Comparison of ENCODE assay signal across 1 cellular context in the genomic region with DNA sequence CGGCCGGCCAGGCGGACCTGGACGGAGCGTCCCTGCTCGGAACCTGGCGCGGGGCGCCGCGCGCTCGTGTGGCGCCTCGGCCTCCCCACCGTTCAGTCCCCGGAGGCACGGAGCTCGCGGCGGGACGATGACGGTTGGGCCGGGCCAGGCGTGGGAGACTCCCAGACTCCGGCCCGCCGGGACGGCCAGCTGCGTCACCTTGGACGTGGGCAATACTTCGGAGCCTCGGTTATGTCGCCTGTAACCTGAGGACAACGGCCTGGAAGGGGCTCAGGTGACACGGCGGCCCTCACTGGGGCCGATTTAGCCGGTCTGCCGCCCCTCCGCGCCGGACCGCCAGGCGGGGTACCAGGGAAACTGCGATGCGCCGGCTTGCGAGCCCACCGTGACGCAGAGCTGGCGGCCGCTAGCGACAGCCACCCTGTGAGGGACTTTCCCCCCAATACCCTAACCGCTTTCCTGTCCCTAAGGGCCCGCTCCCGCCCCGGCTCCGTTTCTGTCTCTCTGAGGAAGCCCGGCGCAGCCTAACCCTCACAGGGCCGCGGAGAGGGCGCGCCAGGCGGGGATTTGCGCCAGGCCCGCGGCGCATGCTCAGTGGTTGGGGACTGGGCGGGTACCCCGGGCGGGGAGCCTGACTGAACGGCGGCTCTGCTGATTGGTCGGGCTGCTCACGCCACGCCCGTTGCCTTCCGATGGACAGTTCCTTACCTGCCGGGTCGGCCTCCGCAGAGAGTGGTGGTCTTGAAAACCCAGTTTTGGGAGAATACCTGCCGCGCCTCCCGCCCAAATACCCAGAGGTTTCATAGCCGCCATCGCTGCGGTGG.
TF ChIP-seq lines count a peak whose summit lies in the region.

No MANE protein-coding gene starts in this region.

TF ChIP-seq in HepG2, 621 proteins besides CTCF, POLR2A, EP300 and RAD21 (continued from another document and continues in another):
- TF ChIP-seq, protein P1, sequence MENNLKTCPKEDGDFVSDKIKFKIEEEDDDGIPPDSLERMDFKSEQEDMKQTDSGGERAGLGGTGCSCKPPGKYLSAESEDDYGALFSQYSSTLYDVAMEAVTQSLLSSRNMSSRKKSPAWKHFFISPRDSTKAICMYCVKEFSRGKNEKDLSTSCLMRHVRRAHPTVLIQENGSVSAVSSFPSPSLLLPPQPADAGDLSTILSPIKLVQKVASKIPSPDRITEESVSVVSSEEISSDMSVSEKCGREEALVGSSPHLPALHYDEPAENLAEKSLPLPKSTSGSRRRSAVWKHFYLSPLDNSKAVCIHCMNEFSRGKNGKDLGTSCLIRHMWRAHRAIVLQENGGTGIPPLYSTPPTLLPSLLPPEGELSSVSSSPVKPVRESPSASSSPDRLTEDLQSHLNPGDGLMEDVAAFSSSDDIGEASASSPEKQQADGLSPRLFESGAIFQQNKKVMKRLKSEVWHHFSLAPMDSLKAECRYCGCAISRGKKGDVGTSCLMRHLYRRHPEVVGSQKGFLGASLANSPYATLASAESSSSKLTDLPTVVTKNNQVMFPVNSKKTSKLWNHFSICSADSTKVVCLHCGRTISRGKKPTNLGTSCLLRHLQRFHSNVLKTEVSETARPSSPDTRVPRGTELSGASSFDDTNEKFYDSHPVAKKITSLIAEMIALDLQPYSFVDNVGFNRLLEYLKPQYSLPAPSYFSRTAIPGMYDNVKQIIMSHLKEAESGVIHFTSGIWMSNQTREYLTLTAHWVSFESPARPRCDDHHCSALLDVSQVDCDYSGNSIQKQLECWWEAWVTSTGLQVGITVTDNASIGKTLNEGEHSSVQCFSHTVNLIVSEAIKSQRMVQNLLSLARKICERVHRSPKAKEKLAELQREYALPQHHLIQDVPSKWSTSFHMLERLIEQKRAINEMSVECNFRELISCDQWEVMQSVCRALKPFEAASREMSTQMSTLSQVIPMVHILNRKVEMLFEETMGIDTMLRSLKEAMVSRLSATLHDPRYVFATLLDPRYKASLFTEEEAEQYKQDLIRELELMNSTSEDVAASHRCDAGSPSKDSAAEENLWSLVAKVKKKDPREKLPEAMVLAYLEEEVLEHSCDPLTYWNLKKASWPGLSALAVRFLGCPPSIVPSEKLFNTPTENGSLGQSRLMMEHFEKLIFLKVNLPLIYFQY (CRISPR knock-in tag; IDR thresholded peaks at IDR 0.05; ENCODE audit: borderline replicate concordance): peak; percentile 28; the same call in 1 of the 2 replicates
- no peak for TF ChIP-seq FOXA3 (CRISPR knock-in tag; IDR thresholded peaks at IDR 0.05)
- TF ChIP-seq ZSCAN25 (CRISPR knock-in tag; IDR thresholded peaks at IDR 0.05): no peak
- TF ChIP-seq ZNF549 (CRISPR knock-in tag; IDR thresholded peaks at IDR 0.05): no peak
- no peak for TF ChIP-seq POLR2AphosphoS5 (IDR thresholded peaks at IDR 0.05; ENCODE audit: low read depth, low read length)
- 0 out of 2 replicates have a peak, but pooled peaks have one; percentile 29 for TF ChIP-seq AKAP8 (CRISPR knock-in tag; IDR thresholded peaks at IDR 0.05)
- TF ChIP-seq, protein P2, sequence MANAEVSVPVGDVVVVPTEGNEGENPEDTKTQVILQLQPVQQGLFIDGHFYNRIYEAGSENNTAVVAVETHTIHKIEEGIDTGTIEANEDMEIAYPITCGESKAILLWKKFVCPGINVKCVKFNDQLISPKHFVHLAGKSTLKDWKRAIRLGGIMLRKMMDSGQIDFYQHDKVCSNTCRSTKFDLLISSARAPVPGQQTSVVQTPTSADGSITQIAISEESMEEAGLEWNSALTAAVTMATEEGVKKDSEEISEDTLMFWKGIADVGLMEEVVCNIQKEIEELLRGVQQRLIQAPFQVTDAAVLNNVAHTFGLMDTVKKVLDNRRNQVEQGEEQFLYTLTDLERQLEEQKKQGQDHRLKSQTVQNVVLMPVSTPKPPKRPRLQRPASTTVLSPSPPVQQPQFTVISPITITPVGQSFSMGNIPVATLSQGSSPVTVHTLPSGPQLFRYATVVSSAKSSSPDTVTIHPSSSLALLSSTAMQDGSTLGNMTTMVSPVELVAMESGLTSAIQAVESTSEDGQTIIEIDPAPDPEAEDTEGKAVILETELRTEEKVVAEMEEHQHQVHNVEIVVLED (CRISPR knock-in tag; IDR thresholded peaks at IDR 0.05; ENCODE audit: borderline replicate concordance): 0 out of 2 replicates have a peak, but pooled peaks have one; percentile 35
- peak; percentile 70; the same call in 1 of the 2 replicates for TF ChIP-seq SALL2 (CRISPR knock-in tag; IDR thresholded peaks at IDR 0.05)
- TF ChIP-seq, protein P3, sequence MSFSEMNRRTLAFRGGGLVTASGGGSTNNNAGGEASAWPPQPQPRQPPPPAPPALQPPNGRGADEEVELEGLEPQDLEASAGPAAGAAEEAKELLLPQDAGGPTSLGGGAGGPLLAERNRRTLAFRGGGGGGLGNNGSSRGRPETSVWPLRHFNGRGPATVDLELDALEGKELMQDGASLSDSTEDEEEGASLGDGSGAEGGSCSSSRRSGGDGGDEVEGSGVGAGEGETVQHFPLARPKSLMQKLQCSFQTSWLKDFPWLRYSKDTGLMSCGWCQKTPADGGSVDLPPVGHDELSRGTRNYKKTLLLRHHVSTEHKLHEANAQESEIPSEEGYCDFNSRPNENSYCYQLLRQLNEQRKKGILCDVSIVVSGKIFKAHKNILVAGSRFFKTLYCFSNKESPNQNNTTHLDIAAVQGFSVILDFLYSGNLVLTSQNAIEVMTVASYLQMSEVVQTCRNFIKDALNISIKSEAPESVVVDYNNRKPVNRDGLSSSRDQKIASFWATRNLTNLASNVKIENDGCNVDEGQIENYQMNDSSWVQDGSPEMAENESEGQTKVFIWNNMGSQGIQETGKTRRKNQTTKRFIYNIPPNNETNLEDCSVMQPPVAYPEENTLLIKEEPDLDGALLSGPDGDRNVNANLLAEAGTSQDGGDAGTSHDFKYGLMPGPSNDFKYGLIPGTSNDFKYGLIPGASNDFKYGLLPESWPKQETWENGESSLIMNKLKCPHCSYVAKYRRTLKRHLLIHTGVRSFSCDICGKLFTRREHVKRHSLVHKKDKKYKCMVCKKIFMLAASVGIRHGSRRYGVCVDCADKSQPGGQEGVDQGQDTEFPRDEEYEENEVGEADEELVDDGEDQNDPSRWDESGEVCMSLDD (CRISPR knock-in tag; IDR thresholded peaks at IDR 0.05; ENCODE audit: borderline replicate concordance): no peak
- TF ChIP-seq ONECUT2 (CRISPR knock-in tag; IDR thresholded peaks at IDR 0.05): no peak
- 0 out of 2 replicates have a peak, but pooled peaks have one; percentile 30 for TF ChIP-seq ERF (CRISPR knock-in tag; IDR thresholded peaks at IDR 0.05)
- no peak for TF ChIP-seq KAT2B (IDR thresholded peaks at IDR 0.05; ENCODE audit: borderline replicate concordance, low read depth, low read length)
- peak; percentile 98 for TF ChIP-seq HNRNPLL (IDR thresholded peaks at IDR 0.05; ENCODE audit: low read depth, low read length, poor library complexity, severe bottlenecking)
- TF ChIP-seq SNAPC2 (CRISPR knock-in tag; IDR thresholded peaks at IDR 0.05): no peak
- TF ChIP-seq ZNF343 (CRISPR knock-in tag; IDR thresholded peaks at IDR 0.05): no peak
- TF ChIP-seq, protein P4, sequence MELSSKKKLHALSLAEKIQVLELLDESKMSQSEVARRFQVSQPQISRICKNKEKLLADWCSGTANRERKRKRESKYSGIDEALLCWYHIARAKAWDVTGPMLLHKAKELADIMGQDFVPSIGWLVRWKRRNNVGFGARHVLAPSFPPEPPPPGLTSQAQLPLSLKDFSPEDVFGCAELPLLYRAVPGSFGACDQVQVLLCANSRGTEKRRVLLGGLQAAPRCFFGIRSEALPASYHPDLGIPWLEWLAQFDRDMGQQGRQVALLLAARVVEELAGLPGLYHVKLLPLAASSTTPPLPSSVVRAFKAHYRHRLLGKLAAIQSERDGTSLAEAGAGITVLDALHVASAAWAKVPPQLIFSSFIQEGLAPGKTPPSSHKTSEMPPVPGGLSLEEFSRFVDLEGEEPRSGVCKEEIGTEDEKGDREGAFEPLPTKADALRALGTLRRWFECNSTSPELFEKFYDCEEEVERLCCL (CRISPR knock-in tag; IDR thresholded peaks at IDR 0.05; ENCODE audit: borderline replicate concordance): no peak
- TF ChIP-seq ZNF775 (CRISPR knock-in tag; IDR thresholded peaks at IDR 0.05; ENCODE audit: borderline replicate concordance): no peak
- TF ChIP-seq PHB2 (IDR thresholded peaks at IDR 0.05; ENCODE audit: partially characterized antibody): no peak
- no peak for TF ChIP-seq ZSCAN20 (CRISPR knock-in tag; IDR thresholded peaks at IDR 0.05; ENCODE audit: borderline replicate concordance)
- no peak for TF ChIP-seq RBAK (CRISPR knock-in tag; IDR thresholded peaks at IDR 0.05)
- TF ChIP-seq RFXAP (CRISPR knock-in tag; IDR thresholded peaks at IDR 0.05; ENCODE audit: borderline replicate concordance): no peak
- no peak for TF ChIP-seq MAFF (IDR thresholded peaks at IDR 0.05; ENCODE audit: low read depth, low read length)
- TF ChIP-seq GABPB1 (CRISPR knock-in tag; IDR thresholded peaks at IDR 0.05): peak; percentile 73; the same call in 1 of the 2 replicates
- no peak for TF ChIP-seq ASH2L (IDR thresholded peaks at IDR 0.05; ENCODE audit: insufficient read length, low read depth, low read length)
- TF ChIP-seq THAP11 (CRISPR knock-in tag; IDR thresholded peaks at IDR 0.05): peak; percentile 14; the same call in 1 of the 2 replicates
- TF ChIP-seq NR1H2 (CRISPR knock-in tag; IDR thresholded peaks at IDR 0.05; ENCODE audit: borderline replicate concordance, low read depth): no peak
- no peak for TF ChIP-seq ZNF883 (CRISPR knock-in tag; IDR thresholded peaks at IDR 0.05; ENCODE audit: not compliant biosample characterization)
- TF ChIP-seq, protein P5, sequence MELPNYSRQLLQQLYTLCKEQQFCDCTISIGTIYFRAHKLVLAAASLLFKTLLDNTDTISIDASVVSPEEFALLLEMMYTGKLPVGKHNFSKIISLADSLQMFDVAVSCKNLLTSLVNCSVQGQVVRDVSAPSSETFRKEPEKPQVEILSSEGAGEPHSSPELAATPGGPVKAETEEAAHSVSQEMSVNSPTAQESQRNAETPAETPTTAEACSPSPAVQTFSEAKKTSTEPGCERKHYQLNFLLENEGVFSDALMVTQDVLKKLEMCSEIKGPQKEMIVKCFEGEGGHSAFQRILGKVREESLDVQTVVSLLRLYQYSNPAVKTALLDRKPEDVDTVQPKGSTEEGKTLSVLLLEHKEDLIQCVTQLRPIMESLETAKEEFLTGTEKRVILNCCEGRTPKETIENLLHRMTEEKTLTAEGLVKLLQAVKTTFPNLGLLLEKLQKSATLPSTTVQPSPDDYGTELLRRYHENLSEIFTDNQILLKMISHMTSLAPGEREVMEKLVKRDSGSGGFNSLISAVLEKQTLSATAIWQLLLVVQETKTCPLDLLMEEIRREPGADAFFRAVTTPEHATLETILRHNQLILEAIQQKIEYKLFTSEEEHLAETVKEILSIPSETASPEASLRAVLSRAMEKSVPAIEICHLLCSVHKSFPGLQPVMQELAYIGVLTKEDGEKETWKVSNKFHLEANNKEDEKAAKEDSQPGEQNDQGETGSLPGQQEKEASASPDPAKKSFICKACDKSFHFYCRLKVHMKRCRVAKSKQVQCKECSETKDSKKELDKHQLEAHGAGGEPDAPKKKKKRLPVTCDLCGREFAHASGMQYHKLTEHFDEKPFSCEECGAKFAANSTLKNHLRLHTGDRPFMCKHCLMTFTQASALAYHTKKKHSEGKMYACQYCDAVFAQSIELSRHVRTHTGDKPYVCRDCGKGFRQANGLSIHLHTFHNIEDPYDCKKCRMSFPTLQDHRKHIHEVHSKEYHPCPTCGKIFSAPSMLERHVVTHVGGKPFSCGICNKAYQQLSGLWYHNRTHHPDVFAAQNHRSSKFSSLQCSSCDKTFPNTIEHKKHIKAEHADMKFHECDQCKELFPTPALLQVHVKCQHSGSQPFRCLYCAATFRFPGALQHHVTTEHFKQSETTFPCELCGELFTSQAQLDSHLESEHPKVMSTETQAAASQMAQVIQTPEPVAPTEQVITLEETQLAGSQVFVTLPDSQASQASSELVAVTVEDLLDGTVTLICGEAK (IDR thresholded peaks at IDR 0.05): no peak
- TF ChIP-seq, protein P5 (CRISPR knock-in tag; IDR thresholded peaks at IDR 0.05): no peak
- TF ChIP-seq, protein P6, sequence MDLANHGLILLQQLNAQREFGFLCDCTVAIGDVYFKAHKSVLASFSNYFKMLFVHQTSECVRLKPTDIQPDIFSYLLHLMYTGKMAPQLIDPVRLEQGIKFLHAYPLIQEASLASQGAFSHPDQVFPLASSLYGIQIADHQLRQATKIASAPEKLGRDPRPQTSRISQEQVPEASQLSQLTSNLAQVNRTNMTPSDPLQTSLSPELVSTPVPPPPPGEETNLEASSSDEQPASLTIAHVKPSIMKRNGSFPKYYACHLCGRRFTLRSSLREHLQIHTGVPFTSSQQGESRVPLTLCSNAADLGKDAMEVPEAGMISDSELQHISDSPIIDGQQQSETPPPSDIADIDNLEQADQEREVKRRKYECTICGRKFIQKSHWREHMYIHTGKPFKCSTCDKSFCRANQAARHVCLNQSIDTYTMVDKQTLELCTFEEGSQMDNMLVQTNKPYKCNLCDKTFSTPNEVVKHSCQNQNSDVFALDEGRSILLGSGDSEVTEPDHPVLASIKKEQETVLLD (CRISPR knock-in tag; IDR thresholded peaks at IDR 0.05; ENCODE audit: low read depth): no peak
- TF ChIP-seq ZFP37 (CRISPR knock-in tag; IDR thresholded peaks at IDR 0.05; ENCODE audit: borderline replicate concordance): no peak
- no peak for TF ChIP-seq GATA4 (IDR thresholded peaks at IDR 0.05; ENCODE audit: borderline replicate concordance, low read depth)
- TF ChIP-seq CCAR2 (optimal IDR thresholded peaks at IDR 0.05; ENCODE audit: low read depth, low read length): no peak
